15 cellular contexts compared by ENCODE assay signal in the genomic region with DNA sequence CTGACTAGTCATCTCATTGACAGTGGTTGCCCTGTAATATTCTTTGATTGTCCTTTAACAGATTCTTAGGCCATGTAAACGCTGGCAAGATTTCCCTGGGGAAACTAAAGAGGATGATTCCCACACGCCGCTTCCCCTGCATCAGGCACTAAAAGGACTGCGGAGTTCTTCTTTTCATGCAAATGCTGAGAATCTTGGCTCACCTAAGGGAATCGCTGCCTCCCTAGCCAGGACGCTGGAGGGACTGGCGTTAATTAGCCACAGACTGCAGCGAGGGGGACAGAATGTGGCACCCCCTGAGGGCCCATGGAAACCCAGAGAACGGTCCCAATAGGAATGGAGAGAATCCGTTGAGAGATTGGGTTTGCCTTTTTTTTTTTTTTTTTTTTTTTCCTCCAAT. TPM values are rescaled to one million over a fixed set of nuclear protein-coding genes. Genes with fewer than 3 reads are reported as not detected.
"Had no signal": no experiment of that assay in that cellular context is flagged by ENCODE, and none has a peak within 500 bp of the region (broad histone marks: within the 10 kb centered on the region; RNA-seq: fewer than 3 reads in every experiment).

No MANE protein-coding gene starts in this region.

RNA-seq across cellular contexts. Expression of gene TEX28, which starts 8.5 kb away (rescaled TPM):
- total RNA-seq: stomach, subcutaneous adipose tissue, temporal lobe, thoracic aorta, thyroid gland, tibial nerve, transverse colon, upper lobe of left lung, upper lobe of right lung, ureter, urinary bladder, uterus, vagina had no signal
- polyA plus RNA-seq: stomach, urinary bladder had no signal

RNA-seq across cellular contexts. Expression of gene TKTL1, which starts 9.2 kb away (rescaled TPM):
- total RNA-seq: stomach, tibial nerve, transverse colon, upper lobe of right lung, ureter, vagina had no signal
- polyA plus RNA-seq: stomach had no signal

RNA-seq across cellular contexts. Expression of gene OPN1MW3, which starts 29.0 kb away (rescaled TPM):
- total RNA-seq: stomach, subcutaneous adipose tissue, suprapubic skin, temporal lobe, testis, thoracic aorta, thyroid gland, tibial nerve, transverse colon, upper lobe of left lung, upper lobe of right lung, ureter, urinary bladder, uterus, vagina had no signal
- polyA plus RNA-seq: stomach, urinary bladder had no signal
